ENCODE assay signal across 11 cellular contexts in genomic region chr3:67048067-67048715, GRCh38. TPM values are rescaled to one million over a fixed set of nuclear protein-coding genes. Genes with fewer than 3 reads are reported as not detected.
DNase-seq lines count a peak whose midpoint lies in the region; ATAC-seq, FAIRE-seq and TF ChIP-seq lines count a peak whose summit lies in the region.
"Had no signal": no experiment of that assay in that cellular context is flagged by ENCODE, and none has a peak within 500 bp of the region (broad histone marks: within the 10 kb centered on the region; RNA-seq: fewer than 3 reads in every experiment).

No MANE protein-coding gene starts in this region.

- H4K20me1 ChIP-seq in BLaER1: no peaks in the 10 kb centered on the region

- no peak overlapping the region for H3K27ac ChIP-seq in BLaER1
- H3K27ac ChIP-seq in brain microvascular endothelial cell: no peak overlapping the region
- no peak overlapping the region for H3K27ac ChIP-seq in psoas muscle
- H3K27ac ChIP-seq in dorsolateral prefrontal cortex: no peak overlapping the region
- no peak overlapping the region for H3K27ac ChIP-seq in pancreas

- H3K9me3 ChIP-seq in BLaER1: 0 out of 2 replicates have a peak, but pooled peaks cover 4% of the 10 kb centered on the region
- H3K9me3 ChIP-seq in psoas muscle: no peaks in the 10 kb centered on the region
- no peaks in the 10 kb centered on the region for H3K9me3 ChIP-seq in pancreas

- WGBS in psoas muscle, 3 donors: 78 to 81% (median 80%) methylated on average over 2 of the region's 2 CpGs
- 87 to 88% methylated on average over 2 of the region's 2 CpGs for WGBS in pancreas, 2 donors

- ATAC-seq in GM19372 (IDR thresholded peaks at IDR 0.05; ENCODE audit: low read depth, unreplicated experiment) (peak; percentile 90), HG02981 (IDR thresholded peaks at IDR 0.05; ENCODE audit: unreplicated experiment) (peak; percentile 96), psoas muscle (no peak), pancreas (no peak)

- FAIRE-seq in pancreas (lab: Jason Lieb, UNC): no peak

- in situ Hi-C loops in brain microvascular endothelial cell (cut with HindIII; ENCODE audit: low pct_ligation_motif_present, low sequenced_read_pairs): no loop called here

- no peaks in the 10 kb centered on the region for H3K27me3 ChIP-seq in BLaER1
- no peaks in the 10 kb centered on the region for H3K27me3 ChIP-seq in brain microvascular endothelial cell (replicated peaks)
- H3K27me3 ChIP-seq in psoas muscle (ENCODE audit: insufficient read depth in 3 of 3, low read length in 2 of 3): peaks cover 0 to 3% (median 0%) of the 10 kb centered on the region in 3 donors
- H3K27me3 ChIP-seq in dorsolateral prefrontal cortex: no peaks in the 10 kb centered on the region
- no peaks in the 10 kb centered on the region for H3K27me3 ChIP-seq in pancreas

- H3K4me3 ChIP-seq in BLaER1 (no peak overlapping the region), brain microvascular endothelial cell (ENCODE audit: low read depth, low read length) (no peak overlapping the region), psoas muscle (no peak overlapping the region), dorsolateral prefrontal cortex (no peak overlapping the region), pancreas (no peak overlapping the region)

- intact Hi-C loops in psoas muscle (cut with DNase I): loop anchor here in 1 of 2 donors (5.0 kb wide), 1 partner anchor 1919 kb away; no protein-coding TSS in a partner anchor
- intact Hi-C loops in dorsolateral prefrontal cortex (cut with DNase I): no loop called here
- intact Hi-C loops in pancreas (cut with DNase I): no loop called here

- peak overlapping the region; percentile 25 for H3K4me2 ChIP-seq in BLaER1

- TF ChIP-seq CTCF in brain microvascular endothelial cell (IDR thresholded peaks at IDR 0.05; ENCODE audit: low read depth, low read length, missing control alignments) (no peak), psoas muscle (IDR thresholded peaks at IDR 0.05) (no peak), dorsolateral prefrontal cortex (IDR thresholded peaks at IDR 0.05 in 54 of 56, conservative IDR thresholded peaks at IDR 0.05 in 2 of 56; ENCODE audit: low read depth in 1 of 56, partially characterized antibody in 56 of 56) (no peak), pancreas (IDR thresholded peaks at IDR 0.05) (no peak)

- DNase-seq in NCI-H146 treated with DMSO at 0.1 percent for 48 hours (lab: John Stamatoyannopoulos, UW; ENCODE audit: unreplicated experiment): peak; percentile 70
- no peak for DNase-seq in brain microvascular endothelial cell
- DNase-seq in psoas muscle: no peak
- DNase-seq in dorsolateral prefrontal cortex: no peak
- DNase-seq in pancreas: no peak
- DNase-seq: activated CD4-positive, alpha-beta T cell treated with anti-CD3 and anti-CD28 coated beads for 48 hours; NCI-H2171; nucleus accumbens had no signal

- no peaks in the 10 kb centered on the region for H3K36me3 ChIP-seq in BLaER1
- no peaks in the 10 kb centered on the region for H3K36me3 ChIP-seq in brain microvascular endothelial cell (replicated peaks)
- H3K36me3 ChIP-seq in psoas muscle (ENCODE audit: insufficient read depth in 1 of 2, low read depth in 1 of 2): no peaks in the 10 kb centered on the region
- no peaks in the 10 kb centered on the region for H3K36me3 ChIP-seq in pancreas

- H3K4me1 ChIP-seq in BLaER1: peaks cover 14% of the 10 kb centered on the region
- H3K4me1 ChIP-seq in psoas muscle: no peaks in the 10 kb centered on the region
- H3K4me1 ChIP-seq in pancreas: no peaks in the 10 kb centered on the region

- H3K9ac ChIP-seq in BLaER1: no peak overlapping the region

RNA-seq across cellular contexts. Expression of gene KBTBD8, which starts 50.1 kb away (rescaled TPM):
- total RNA-seq in psoas muscle: 1 to 10 TPM; 3.2 to 8.5 (median 6.9) TPM
- 10 to 100 TPM in 1 of 3 donors, 1 to 10 TPM in 2; 1.8 to 11.2 (median 3.0) TPM for polyA plus RNA-seq in psoas muscle
- 10 to 100 TPM in 7 of 120 experiments, 1 to 10 TPM in 113; 2.7 to 11.7 (median 6.8) TPM for total RNA-seq in dorsolateral prefrontal cortex
- 1 to 10 TPM in 2 of 6 donors, under 1 TPM in 4; 0.20 to 1.7 (median 0.80) TPM for total RNA-seq in pancreas
- polyA plus RNA-seq in pancreas: under 1 TPM; 0.23 to 0.33 TPM

Comparison
In these comparisons a context has a peak if more than half of its experiments do, and no peak if none do; other contexts are left out.
1. ATAC-seq: peak in GM19372 (single experiment) and HG02981 (single experiment); none in psoas muscle (0 of 4) and pancreas (0 of 4).